Comparison of ENCODE assay signal across 16 cellular contexts in genomic region chrX:70411475-70411874, GRCh38. TPM values are rescaled to one million over a fixed set of nuclear protein-coding genes. Genes with fewer than 3 reads are reported as not detected.
DNase-seq lines count a peak whose midpoint lies in the region; ATAC-seq and TF ChIP-seq lines count a peak whose summit lies in the region.
"Had no signal": no experiment of that assay in that cellular context is flagged by ENCODE, and none has a peak within 500 bp of the region (broad histone marks: within the 10 kb centered on the region; RNA-seq: fewer than 3 reads in every experiment).

No MANE protein-coding gene starts in this region.

- H3K4me1 Mint-ChIP-seq in activated B cell treated with CpG ODN at 0.5 μM for 24 hours: peaks cover 7% of the 10 kb centered on the region
- no peaks in the 10 kb centered on the region for H3K4me1 Mint-ChIP-seq in stimulated activated memory B cell treated with anti-CD40 and anti-IgM and Interleukin-4, amounts not matched to agents 10 μg/mL and 1 μg/mL and 100 μg/mL, for 72 hours
- H3K4me1 Mint-ChIP-seq: CD4-positive, CD25-positive, alpha-beta regulatory T cell had no signal

- no peak for TF ChIP-seq CTCF in GM12865 (IDR thresholded peaks at IDR 0.05; ENCODE audit: insufficient read depth, low read depth, low read length, missing control alignments)
- no peak for TF ChIP-seq CTCF in activated B cell treated with CpG ODN at 0.5 μM for 24 hours (IDR thresholded peaks at IDR 0.05)

- DNase-seq in GM12865 (ENCODE audit: low read depth) (peak; percentile 32), activated B cell treated with CpG ODN at 0.5 μM for 24 hours (no peak), NCI-H187 treated with DMSO at 0.1 percent for 48 hours (lab: John Stamatoyannopoulos, UW) (no peak), posterior cingulate gyrus (no peak)
- DNase-seq: 8988T; ACHN; Calu3; CD4-positive, CD25-positive, alpha-beta regulatory T cell; DMS 273 treated with DMSO at 0.1 percent for 48 hours; GOT3 had no signal

- H3K27me3 Mint-ChIP-seq in activated B cell treated with CpG ODN at 0.5 μM for 24 hours: no peaks in the 10 kb centered on the region
- no peaks in the 10 kb centered on the region for H3K27me3 Mint-ChIP-seq in stimulated activated memory B cell treated with anti-CD40 and anti-IgM and Interleukin-4, amounts not matched to agents 10 μg/mL and 1 μg/mL and 100 μg/mL, for 72 hours
- H3K27me3 Mint-ChIP-seq: CD4-positive, CD25-positive, alpha-beta regulatory T cell had no signal

- POLR2A ChIA-PET in activated B cell treated with CpG ODN at 0.5 μM for 24 hours (lab: Charles Lee): no interaction called here

- ATAC-seq in GM19463 (IDR thresholded peaks at IDR 0.05; ENCODE audit: unreplicated experiment) (peak; percentile 50), activated B cell treated with CpG ODN at 0.5 μM for 24 hours (ENCODE audit: low read depth) (peak; percentile 50), HG03457 (IDR thresholded peaks at IDR 0.05; ENCODE audit: unreplicated experiment) (no peak)
- ATAC-seq in stimulated activated memory B cell treated with anti-CD40 and anti-IgM and Interleukin-4, amounts not matched to agents 10 μg/mL and 1 μg/mL and 100 μg/mL, for 72 hours: peak; percentile 36

- H3K9me3 Mint-ChIP-seq in activated B cell treated with CpG ODN at 0.5 μM for 24 hours: no peaks in the 10 kb centered on the region
- no peaks in the 10 kb centered on the region for H3K9me3 Mint-ChIP-seq in stimulated activated memory B cell treated with anti-CD40 and anti-IgM and Interleukin-4, amounts not matched to agents 10 μg/mL and 1 μg/mL and 100 μg/mL, for 72 hours
- H3K9me3 Mint-ChIP-seq: CD4-positive, CD25-positive, alpha-beta regulatory T cell had no signal

- H3K27ac Mint-ChIP-seq in activated B cell treated with CpG ODN at 0.5 μM for 24 hours: no peak overlapping the region
- no peak overlapping the region for H3K27ac Mint-ChIP-seq in stimulated activated memory B cell treated with anti-CD40 and anti-IgM and Interleukin-4, amounts not matched to agents 10 μg/mL and 1 μg/mL and 100 μg/mL, for 72 hours
- H3K27ac Mint-ChIP-seq: CD4-positive, CD25-positive, alpha-beta regulatory T cell had no signal

- intact Hi-C loops in activated B cell treated with CpG ODN at 0.5 μM for 24 hours (cut with micrococcal nuclease) (no loop called here), posterior cingulate gyrus (cut with DNase I) (no loop called here)

- H3K4me3 Mint-ChIP-seq in activated B cell treated with CpG ODN at 0.5 μM for 24 hours: no peak overlapping the region
- H3K4me3 Mint-ChIP-seq in stimulated activated memory B cell treated with anti-CD40 and anti-IgM and Interleukin-4, amounts not matched to agents 10 μg/mL and 1 μg/mL and 100 μg/mL, for 72 hours: no peak overlapping the region
- H3K4me3 Mint-ChIP-seq: CD4-positive, CD25-positive, alpha-beta regulatory T cell had no signal

- no peaks in the 10 kb centered on the region for H3K36me3 Mint-ChIP-seq in activated B cell treated with CpG ODN at 0.5 μM for 24 hours (ENCODE audit: low read depth)
- no peaks in the 10 kb centered on the region for H3K36me3 Mint-ChIP-seq in stimulated activated memory B cell treated with anti-CD40 and anti-IgM and Interleukin-4, amounts not matched to agents 10 μg/mL and 1 μg/mL and 100 μg/mL, for 72 hours
- H3K36me3 Mint-ChIP-seq: CD4-positive, CD25-positive, alpha-beta regulatory T cell had no signal

- H3K4me3 ChIP-seq in GM12865 (ENCODE audit: low read depth, low read length): no peak overlapping the region
- H3K4me3 ChIP-seq: BLaER1 treated with 17β-estradiol and CSF1 and Interleukin-3, amounts not matched to agents 10 nM and 100 nM; HAP-1 had no signal

- CTCF ChIA-PET in activated B cell treated with CpG ODN at 0.5 μM for 24 hours (lab: Charles Lee): no interaction called here

RNA-seq across cellular contexts. Expression of gene GDPD2, which starts 11.6 kb away (rescaled TPM):
- total RNA-seq in activated B cell treated with CpG ODN at 0.5 μM for 24 hours: not detected in 2 replicates
- total RNA-seq: Calu3; CD4-positive, CD25-positive, alpha-beta regulatory T cell; Daoy had no signal

RNA-seq across cellular contexts. Expression of gene DLG3, which starts 33.2 kb away (rescaled TPM):
- 2.4 and 3.5 TPM in 2 replicates for total RNA-seq in activated B cell treated with CpG ODN at 0.5 μM for 24 hours
